ENCODE assay signal across 1 cellular context in the genomic region with DNA sequence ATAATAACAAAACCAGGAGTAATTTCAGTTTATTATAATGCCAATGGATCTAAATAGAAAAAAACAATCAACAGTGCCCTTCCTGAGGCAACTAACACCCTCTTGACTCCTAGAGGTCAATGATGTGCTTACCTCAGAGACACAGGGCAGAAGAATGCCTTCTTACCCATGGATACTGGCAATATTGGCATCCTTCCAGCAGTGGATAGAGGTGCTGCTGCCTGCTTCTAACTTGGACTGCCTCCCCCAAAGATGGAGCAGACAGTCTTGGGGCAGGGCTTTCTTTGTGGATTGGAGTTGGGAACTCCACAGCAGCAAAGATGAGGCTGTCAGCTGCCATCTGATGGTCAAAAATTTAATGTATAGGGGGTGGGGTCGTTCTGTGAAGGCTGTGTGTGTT.
TF ChIP-seq lines count a peak whose summit lies in the region.

No MANE protein-coding gene starts in this region.

TF ChIP-seq in GM23338, 12 proteins besides CTCF, POLR2A, EP300 and RAD21 (continued from another document):
- TF ChIP-seq, protein P1, sequence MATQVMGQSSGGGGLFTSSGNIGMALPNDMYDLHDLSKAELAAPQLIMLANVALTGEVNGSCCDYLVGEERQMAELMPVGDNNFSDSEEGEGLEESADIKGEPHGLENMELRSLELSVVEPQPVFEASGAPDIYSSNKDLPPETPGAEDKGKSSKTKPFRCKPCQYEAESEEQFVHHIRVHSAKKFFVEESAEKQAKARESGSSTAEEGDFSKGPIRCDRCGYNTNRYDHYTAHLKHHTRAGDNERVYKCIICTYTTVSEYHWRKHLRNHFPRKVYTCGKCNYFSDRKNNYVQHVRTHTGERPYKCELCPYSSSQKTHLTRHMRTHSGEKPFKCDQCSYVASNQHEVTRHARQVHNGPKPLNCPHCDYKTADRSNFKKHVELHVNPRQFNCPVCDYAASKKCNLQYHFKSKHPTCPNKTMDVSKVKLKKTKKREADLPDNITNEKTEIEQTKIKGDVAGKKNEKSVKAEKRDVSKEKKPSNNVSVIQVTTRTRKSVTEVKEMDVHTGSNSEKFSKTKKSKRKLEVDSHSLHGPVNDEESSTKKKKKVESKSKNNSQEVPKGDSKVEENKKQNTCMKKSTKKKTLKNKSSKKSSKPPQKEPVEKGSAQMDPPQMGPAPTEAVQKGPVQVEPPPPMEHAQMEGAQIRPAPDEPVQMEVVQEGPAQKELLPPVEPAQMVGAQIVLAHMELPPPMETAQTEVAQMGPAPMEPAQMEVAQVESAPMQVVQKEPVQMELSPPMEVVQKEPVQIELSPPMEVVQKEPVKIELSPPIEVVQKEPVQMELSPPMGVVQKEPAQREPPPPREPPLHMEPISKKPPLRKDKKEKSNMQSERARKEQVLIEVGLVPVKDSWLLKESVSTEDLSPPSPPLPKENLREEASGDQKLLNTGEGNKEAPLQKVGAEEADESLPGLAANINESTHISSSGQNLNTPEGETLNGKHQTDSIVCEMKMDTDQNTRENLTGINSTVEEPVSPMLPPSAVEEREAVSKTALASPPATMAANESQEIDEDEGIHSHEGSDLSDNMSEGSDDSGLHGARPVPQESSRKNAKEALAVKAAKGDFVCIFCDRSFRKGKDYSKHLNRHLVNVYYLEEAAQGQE (IDR thresholded peaks at IDR 0.05; ENCODE audit: unreplicated experiment): no peak
- TF ChIP-seq ZNF331 (CRISPR knock-in tag; IDR thresholded peaks at IDR 0.05; ENCODE audit: low read depth): no peak
- TF ChIP-seq EZH2 (IDR thresholded peaks at IDR 0.05; ENCODE audit: low read depth, unreplicated experiment): no peak
